Comparison of ENCODE assay signal across 1 cellular context in genomic region chr1:201516511-201517127, GRCh38.
TF ChIP-seq lines count a peak whose summit lies in the region.

No MANE protein-coding gene starts in this region.

TF ChIP-seq in K562, 482 proteins besides CTCF, POLR2A, EP300 and RAD21:
- no peak for TF ChIP-seq ZNF184 (CRISPR knock-in tag; IDR thresholded peaks at IDR 0.05)
- TF ChIP-seq CREM (IDR thresholded peaks at IDR 0.05; ENCODE audit: low read depth), result no peak
- no peak for TF ChIP-seq ZNF133 (CRISPR knock-in tag; IDR thresholded peaks at IDR 0.05)
- TF ChIP-seq ZNF766 (CRISPR knock-in tag; conservative IDR thresholded peaks at IDR 0.05), result no peak
- TF ChIP-seq ATF3 (IDR thresholded peaks at IDR 0.05), result no peak
- TF ChIP-seq ATF3 (CRISPR knock-in tag; conservative IDR thresholded peaks at IDR 0.05), result no peak
- 0 out of 2 replicates have a peak, but pooled peaks have one; percentile 15 for TF ChIP-seq ARID1B (IDR thresholded peaks at IDR 0.05)
- TF ChIP-seq KLF1 (tag; IDR thresholded peaks at IDR 0.05), result no peak
TF ChIP-seq in K562: peak in this region for 1.
